ENCODE assay signal across 9 cellular contexts in genomic region chr3:30688776-30689175, GRCh38.
DNase-seq lines count a peak whose midpoint lies in the region; ATAC-seq and TF ChIP-seq lines count a peak whose summit lies in the region.
"Had no signal": no experiment of that assay in that cellular context is flagged by ENCODE, and none has a peak within 500 bp of the region (broad histone marks: within the 10 kb centered on the region; RNA-seq: fewer than 3 reads in every experiment).

No MANE protein-coding gene starts in this region.

- POLR2A ChIA-PET in CD4-positive, alpha-beta T cell (lab: Charles Lee), result interaction anchor here (0.9 to 1.6 kb wide), 6 partner anchors 24 to 82 kb away, joined by 3 to 6 read pairs (median 4); partner anchors contain the start of gene TGFBR2
- POLR2A ChIA-PET in T-cell (lab: Charles Lee), result no interaction called here

- no peak overlapping the region for H4K8ac ChIP-seq in trophoblast cell (ENCODE audit: low read depth, low read length)

- H2BK12ac ChIP-seq in trophoblast cell (ENCODE audit: low read length), result no peak overlapping the region

- no peaks in the 10 kb centered on the region for H3K9me3 ChIP-seq in CD4-positive, alpha-beta T cell (ENCODE audit: control insufficient read depth, low read length)
- no peaks in the 10 kb centered on the region for H3K9me3 ChIP-seq in trophoblast cell (ENCODE audit: insufficient read depth, low read depth, low read length)

- H2BK120ac ChIP-seq in trophoblast cell (ENCODE audit: insufficient read depth, low read length, poor library complexity), result no peak overlapping the region

- peak overlapping the region; percentile 67 for H3K4me3 Mint-ChIP-seq in CD4-positive, alpha-beta T cell
- peak overlapping the region in 2 of 3 donors; percentile 10 to 32 for H3K4me3 Mint-ChIP-seq in T-cell

- peak overlapping the region; percentile 10 for H4K91ac ChIP-seq in trophoblast cell (ENCODE audit: low read depth, low read length)

- TF ChIP-seq CTCF in CD4-positive, alpha-beta T cell (IDR thresholded peaks at IDR 0.05), result no peak
- TF ChIP-seq CTCF in fibroblast of villous mesenchyme (IDR thresholded peaks at IDR 0.05; ENCODE audit: insufficient read depth, low read depth, low read length), result no peak

- peaks cover 6% of the 10 kb centered on the region for H3K79me1 ChIP-seq in trophoblast cell (ENCODE audit: low read length)

- no peak overlapping the region for H3K4me3 ChIP-seq in fibroblast of villous mesenchyme (ENCODE audit: low read depth, low read length)
- H3K4me3 ChIP-seq in trophoblast cell (ENCODE audit: low read depth, low read length), result no peak overlapping the region
- H3K4me3 ChIP-seq: GM12878 had no signal

- H3K36me3 Mint-ChIP-seq in CD4-positive, alpha-beta T cell (ENCODE audit: low read depth), result peaks cover 100% of the 10 kb centered on the region
- peaks cover 76% of the 10 kb centered on the region for H3K36me3 Mint-ChIP-seq in T-cell

- H3K9ac ChIP-seq in trophoblast cell (ENCODE audit: low read length), result no peak overlapping the region

- CTCF ChIA-PET in CD4-positive, alpha-beta T cell (lab: Charles Lee), result interaction anchor here (0.9 kb wide), 1 partner anchor 17 kb away, joined by 3 read pairs; no protein-coding TSS in a partner anchor
- CTCF ChIA-PET in T-cell (lab: Charles Lee), result interaction anchor here in 1 of 2 donors (1.0 kb wide), 1 partner anchor 12 kb away, joined by 3 read pairs; no protein-coding TSS in a partner anchor

- H3K9me3 Mint-ChIP-seq in CD4-positive, alpha-beta T cell, result no peaks in the 10 kb centered on the region
- H3K9me3 Mint-ChIP-seq in T-cell, result no peaks in the 10 kb centered on the region

- H3K27me3 ChIP-seq in CD4-positive, alpha-beta T cell (ENCODE audit: control insufficient read depth, insufficient read depth, low read length), result no peaks in the 10 kb centered on the region
- no peaks in the 10 kb centered on the region for H3K27me3 ChIP-seq in trophoblast cell (ENCODE audit: insufficient read depth, low read length)

- peaks cover 14 to 29% of the 10 kb centered on the region in 2 experiments for H3K36me3 ChIP-seq in trophoblast cell (ENCODE audit: control insufficient read depth in 1 of 2, insufficient read depth in 2 of 2, low read length in 2 of 2)

- peak overlapping the region; percentile 82 for H3K27ac Mint-ChIP-seq in CD4-positive, alpha-beta T cell
- peak overlapping the region; percentile 94 to 96 for H3K27ac Mint-ChIP-seq in T-cell

- H2AK5ac ChIP-seq in trophoblast cell (ENCODE audit: low read length), result no peak overlapping the region

- no peaks in the 10 kb centered on the region for H3K27me3 Mint-ChIP-seq in CD4-positive, alpha-beta T cell
- H3K27me3 Mint-ChIP-seq in T-cell, result no peaks in the 10 kb centered on the region

- no peak overlapping the region for H3K18ac ChIP-seq in trophoblast cell (ENCODE audit: low read length)

- no peak overlapping the region for H3K23ac ChIP-seq in trophoblast cell (ENCODE audit: low read length)

- H3K79me2 ChIP-seq in trophoblast cell (ENCODE audit: control insufficient read depth, insufficient read depth, low read length, poor library complexity), result peaks cover 2% of the 10 kb centered on the region

- no peak overlapping the region for H3K4me2 ChIP-seq in trophoblast cell (ENCODE audit: low read length)

- H2BK5ac ChIP-seq in trophoblast cell (ENCODE audit: low read depth, low read length, poor library complexity), result no peak overlapping the region

- no CpG with 5 or more reads among the region's 5 CpGs for WGBS in trophoblast cell (ENCODE audit: extremely low coverage, insufficient coverage, insufficient read length)

- intact Hi-C loops in CD4-positive, alpha-beta T cell (cut with DNase I, micrococcal nuclease), result loop anchor here in 1 of 2 experiments (10.0 kb wide), 1 partner anchor 54 kb away; no protein-coding TSS in a partner anchor

- H2AFZ ChIP-seq in trophoblast cell (ENCODE audit: insufficient read depth, low read length, poor library complexity), result no peak overlapping the region

- H4K12ac ChIP-seq in trophoblast cell (ENCODE audit: low read depth, low read length), result no peak overlapping the region

- no peak for ATAC-seq in CD4-positive, alpha-beta T cell (ENCODE audit: poor library complexity)
- ATAC-seq in T-cell (replicated peaks in 1 of 4), result no peak
- ATAC-seq: GM12878 had no signal

- H3K4ac ChIP-seq in trophoblast cell (ENCODE audit: low read depth, low read length), result no peak overlapping the region

- no peak for DNase-seq in CD4-positive, alpha-beta T cell
- no peak for DNase-seq in T-cell
- DNase-seq in fibroblast of villous mesenchyme (ENCODE audit: low read depth), result peak; percentile 37
- DNase-seq in trophoblast cell, result no peak
- no peak for DNase-seq in NCI-H2081 (lab: John Stamatoyannopoulos, UW)
- no peak for DNase-seq in superior temporal gyrus (ENCODE audit: extremely low spot score)
- no peak for DNase-seq in mesenteric fat pad (ENCODE audit: low spot score)
- no peak for DNase-seq in stimulated activated CD4-positive, alpha-beta T cell treated with anti-CD3 and anti-CD28 coated beads, Interleukin-4, amount 100 ng/mL, for 4 hours

- no peak overlapping the region for H3K14ac ChIP-seq in trophoblast cell (ENCODE audit: low read length)

- H3K4me1 Mint-ChIP-seq in CD4-positive, alpha-beta T cell (ENCODE audit: low read depth), result peaks cover 90% of the 10 kb centered on the region
- H3K4me1 Mint-ChIP-seq in T-cell, result peaks cover 94 to 98% (median 97%) of the 10 kb centered on the region in 3 donors

- peaks cover 7 to 10% of the 10 kb centered on the region in 2 experiments for H3K4me1 ChIP-seq in trophoblast cell (ENCODE audit: control insufficient read depth in 1 of 2, insufficient read depth in 2 of 2, low read length in 2 of 2)

- no peak overlapping the region for H3K27ac ChIP-seq in CD4-positive, alpha-beta T cell (ENCODE audit: low read depth, low read length)
- H3K27ac ChIP-seq in trophoblast cell (ENCODE audit: low read depth, low read length), result peak overlapping the region; percentile 12
